ENCODE assay signal across 1 cellular context in genomic region chr13:91153372-91153771, GRCh38.
TF ChIP-seq lines count a peak whose summit lies in the region.

No MANE protein-coding gene starts in this region.

TF ChIP-seq in SK-N-SH treated with all-trans-retinoic acid at 6 μM for 48 hours, 23 proteins besides CTCF, POLR2A, EP300 and RAD21 (continued from another document):
- peak; percentile 86 for TF ChIP-seq PATZ1 (CRISPR knock-in tag; IDR thresholded peaks at IDR 0.05; ENCODE audit: borderline replicate concordance)
- 0 out of 2 replicates have a peak, but pooled peaks have one; percentile 24 for TF ChIP-seq ZNF565 (CRISPR knock-in tag; conservative IDR thresholded peaks at IDR 0.05; ENCODE audit: low read depth)
- TF ChIP-seq TSHZ2 (CRISPR knock-in tag; IDR thresholded peaks at IDR 0.05): no peak; the same call in 1 of the 2 replicates
- TF ChIP-seq PPARA (CRISPR knock-in tag; IDR thresholded peaks at IDR 0.05; ENCODE audit: borderline replicate concordance): no peak
- no peak for TF ChIP-seq OSR1 (CRISPR knock-in tag; IDR thresholded peaks at IDR 0.05)
- TF ChIP-seq CSRNP3 (CRISPR knock-in tag; IDR thresholded peaks at IDR 0.05): peak; percentile 85; the same call in 1 of the 2 replicates
- no peak for TF ChIP-seq ZNF8 (CRISPR knock-in tag; IDR thresholded peaks at IDR 0.05)
- no peak for TF ChIP-seq ZFP30 (CRISPR knock-in tag; IDR thresholded peaks at IDR 0.05)
- peak; percentile 57; the same call in 1 of the 2 replicates for TF ChIP-seq RARB (CRISPR knock-in tag; IDR thresholded peaks at IDR 0.05)
- TF ChIP-seq ZNF70 (CRISPR knock-in tag; IDR thresholded peaks at IDR 0.05): no peak
- peak; percentile 79 for TF ChIP-seq ZFP3 (CRISPR knock-in tag; IDR thresholded peaks at IDR 0.05)
